In genomic region chrX:13689519-13690211, GRCh38 we compare ENCODE assay signal across 8 cellular contexts. TPM values are rescaled to one million over a fixed set of nuclear protein-coding genes. Genes with fewer than 3 reads are reported as not detected.
DNase-seq lines count a peak whose midpoint lies in the region; ATAC-seq, FAIRE-seq and TF ChIP-seq lines count a peak whose summit lies in the region.

No MANE protein-coding gene starts in this region.

- DNase-seq in GM12865 (ENCODE audit: low read depth), result no peak
- no peak for DNase-seq in GM12878 (ENCODE audit: low read depth, low spot score)
- DNase-seq in thoracic aorta (ENCODE audit: low spot score), result no peak
- DNase-seq in NCI-H2196 treated with DMSO at 0.1 percent for 48 hours (lab: John Stamatoyannopoulos, UW; ENCODE audit: unreplicated experiment), result no peak

- no peak for TF ChIP-seq POLR2A in GM12878 (IDR thresholded peaks at IDR 0.05; ENCODE audit: low read depth, low read length)

- H3K27ac ChIP-seq in KOPT-K1 (ENCODE audit: low read depth, low read length, poor library complexity, severe bottlenecking) (peak overlapping the region; percentile 67), GM12878 (ENCODE audit: control insufficient read depth, insufficient read depth) (peak overlapping the region; percentile 91), layer of hippocampus (ENCODE audit: low read depth, low read length) (peak overlapping the region; percentile 79), thoracic aorta (peak overlapping the region; percentile 92 to 94)

- peak overlapping the region; percentile 77; the same call in 1 of the 2 replicates for H2AFZ ChIP-seq in GM12878 (ENCODE audit: control insufficient read depth, low read depth, low read length)

- TF ChIP-seq CTCF in GM12865 (IDR thresholded peaks at IDR 0.05; ENCODE audit: insufficient read depth, low read depth, low read length, missing control alignments) (no peak), GM12878 (IDR thresholded peaks at IDR 0.05 in 2 of 3, conservative IDR thresholded peaks at IDR 0.05 in 1 of 3; ENCODE audit: control insufficient read depth in 2 of 3, extremely low read depth in 1 of 3, insufficient read depth in 1 of 3, low read depth in 3 of 3, low read length in 3 of 3) (no peak), thoracic aorta (IDR thresholded peaks at IDR 0.05) (no peak)

- POLR2A ChIA-PET in GM12878 (lab: Charles Lee), result interaction anchor here (0.6 to 10.2 kb wide), 9 partner anchors 8 to 619 kb away, joined by 3 to 130 read pairs (median 8); partner anchors contain the start of genes OFD1 and TRAPPC2

- RAD21 ChIA-PET in GM12878 (lab: Charles Lee; ENCODE audit: unreplicated experiment), result interaction anchor here (1.4 to 11.4 kb wide), 10 partner anchors 8 to 342 kb away, joined by 4 to 175 read pairs (median 30); partner anchors contain the start of genes OFD1 and TRAPPC2

- H3K36me3 ChIP-seq in KOPT-K1 (ENCODE audit: insufficient read depth, low read length), result no peaks in the 10 kb centered on the region
- H3K36me3 ChIP-seq in GM12878 (ENCODE audit: control insufficient read depth in 2 of 2, insufficient read depth in 2 of 2, low read length in 1 of 2), result no peaks in the 10 kb centered on the region
- H3K36me3 ChIP-seq in thoracic aorta, result no peaks in the 10 kb centered on the region

- H3K4me3 ChIP-seq in GM12865 (ENCODE audit: low read depth, low read length) (peak overlapping the region; percentile 87), GM12878 (peak overlapping the region; percentile 84), thoracic aorta (peak overlapping the region; percentile 86)

- intact Hi-C loops in GM12878 (cut with micrococcal nuclease; ENCODE audit: unreplicated experiment), result loop anchor here (2.0 to 10.0 kb wide), 3 partner anchors 45 to 735 kb away; partner anchors contain the start of genes OFD1 and TRAPPC2

- SMC1A ChIA-PET in GM12878 (lab: Charles Lee; ENCODE audit: uncharacterized antibody, unreplicated experiment), result interaction anchor here (0.9 to 13.8 kb wide), 10 partner anchors 8 to 342 kb away, joined by 5 to 198 read pairs (median 76); partner anchors contain the start of genes OFD1 and TRAPPC2

- H3K27me3 ChIP-seq in GM12878 (replicated peaks in 1 of 2; ENCODE audit: control insufficient read depth in 2 of 2, insufficient read depth in 2 of 2, low read length in 1 of 2) (no peaks in the 10 kb centered on the region), layer of hippocampus (ENCODE audit: control insufficient read depth, insufficient read depth, low read length) (no peaks in the 10 kb centered on the region), thoracic aorta (replicated peaks; ENCODE audit: insufficient read depth) (no peaks in the 10 kb centered on the region)

- FAIRE-seq in GM12878 (lab: Jason Lieb, UNC), result no peak

- peaks cover 59% of the 10 kb centered on the region for H3K79me2 ChIP-seq in GM12878 (ENCODE audit: control insufficient read depth, insufficient read depth, low read length)

- ATAC-seq in GM12878 (no peak), thoracic aorta (ENCODE audit: insufficient number of reproducible peaks, low FRiP score, low read depth) (peak; percentile 20), GM18909 (IDR thresholded peaks at IDR 0.05; ENCODE audit: poor library complexity, unreplicated experiment) (no peak), HG02870 (IDR thresholded peaks at IDR 0.05; ENCODE audit: unreplicated experiment) (no peak)

- TF ChIP-seq RAD21 in GM12878 (IDR thresholded peaks at IDR 0.05; ENCODE audit: insufficient read depth, low read depth, low read length), result no peak

- TSS peak; percentile 65 for BruUV-seq in GM12878 (replicated peaks; lab: Mats Ljungman, UMichigan)

- peak overlapping the region; percentile 93 for H3K9ac ChIP-seq in GM12878 (ENCODE audit: control insufficient read depth, insufficient read depth, low read length)

- 7% methylated on average over 26 of the region's 26 CpGs for WGBS in GM12878 (ENCODE audit: insufficient coverage, insufficient replicate concordance, low lambda C conversion rate, missing lambda C conversion rate)

- H3K9me3 ChIP-seq in KOPT-K1 (ENCODE audit: insufficient read depth, low read length, poor library complexity, severe bottlenecking) (no peaks in the 10 kb centered on the region), GM12878 (replicated peaks; ENCODE audit: control insufficient read depth, insufficient read depth, low read length) (no peaks in the 10 kb centered on the region; the same call in 2 of the 3 replicates), thoracic aorta (no peaks in the 10 kb centered on the region)

- H3K4me2 ChIP-seq in GM12878 (ENCODE audit: control insufficient read depth, insufficient read depth), result peak overlapping the region; percentile 75

- H3K4me1 ChIP-seq in GM12878 (ENCODE audit: control insufficient read depth, insufficient read depth, low read length) (peaks cover 16% of the 10 kb centered on the region), thoracic aorta (ENCODE audit: control insufficient read depth in 1 of 2, low read depth in 2 of 2) (peaks cover 20 to 29% of the 10 kb centered on the region in 2 donors)

- H4K20me1 ChIP-seq in GM12878 (ENCODE audit: control insufficient read depth, insufficient read depth), result 0 out of 2 replicates have a peak, but pooled peaks cover 2% of the 10 kb centered on the region

- in situ Hi-C loops in GM12878 (cut with MboI), result no loop called here

- CTCF ChIA-PET in GM12878 (lab: Yijun Ruan, JAX), result interaction anchor here (1.6 to 10.2 kb wide), 5 partner anchors 8 to 45 kb away, joined by 4 to 89 read pairs (median 16); partner anchors contain the start of genes OFD1 and TRAPPC2

- no peak for TF ChIP-seq EP300 in GM12878 (IDR thresholded peaks at IDR 0.05; ENCODE audit: borderline replicate concordance in 1 of 2, control insufficient read depth in 1 of 2, low read depth in 2 of 2, low read length in 2 of 2)

RNA-seq across cellular contexts. Expression of gene RAB9A, which starts 0.7 kb away (rescaled TPM):
- total RNA-seq in GM12878 (2013; cell fraction: nucleolus; rRNA removed), result 34.3 and 39.0 TPM in 2 replicates
- total RNA-seq in GM12878 (2014; rRNA removed) (42.1 and 54.1 TPM in 2 replicates), GM12878 (2014; rRNA removed; fragmentation: Illumina TruSeq; extraction: Trizol) (50.5 and 53.1 TPM in 2 replicates), GM12878 (2021) (43.2 and 44.2 TPM in 2 replicates), thoracic aorta (10 to 100 TPM; 20.0 to 21.7 TPM)
- polyA plus RNA-seq in GM12878 (2011; ENCODE audit: low read depth), result 21.1 TPM
- polyA plus RNA-seq in GM12878 (2011; rRNA removed) (142 and 180 TPM in 2 replicates), GM12878 (2014; fragmentation: Illumina TruSeq; extraction: Trizol) (47.0 and 68.3 TPM in 2 replicates), GM12878 (2014; fragmentation: Nextera tagmentation; extraction: Ambion mirVana) (10 to 100 TPM; 49.2 to 49.3 TPM), GM12878 (2014; rRNA removed) (52.4 and 64.6 TPM in 2 replicates), GM12878 (2016; fragmentation: Nextera tagmentation; extraction: Ambion mirVana) (10 to 100 TPM; 64.8 to 76.4 TPM)
- 58.5 and 62.9 TPM in 2 replicates for polyA plus RNA-seq in GM12878 (2011; cell fraction: cytosol; rRNA removed)
- polyA plus RNA-seq in GM12878 (2011; cell fraction: nucleus; rRNA removed), result 50.2 and 59.5 TPM in 2 replicates
- 31.9 and 49.2 TPM in 2 replicates for polyA plus RNA-seq in GM12878 (2012)
- polyA minus RNA-seq in GM12878 (2011; rRNA and poly(A)+ RNA removed), result 52.1 and 73.6 TPM in 2 replicates
- polyA minus RNA-seq in GM12878 (2011; cell fraction: cytosol; rRNA and poly(A)+ RNA removed), result 26.5 and 27.1 TPM in 2 replicates
- 14.7 and 17.5 TPM in 2 replicates for polyA minus RNA-seq in GM12878 (2011; cell fraction: nucleus; rRNA and poly(A)+ RNA removed)

RNA-seq across cellular contexts. Expression of gene TCEANC, which starts 36.7 kb away (rescaled TPM):
- total RNA-seq in GM12878 (2013; cell fraction: nucleolus; rRNA removed), result 7.1 and 8.4 TPM in 2 replicates
- total RNA-seq in GM12878 (2014; rRNA removed) (2.9 and 4.7 TPM in 2 replicates), GM12878 (2014; rRNA removed; fragmentation: Illumina TruSeq; extraction: Trizol) (3.7 and 3.8 TPM in 2 replicates), GM12878 (2021) (3.0 and 3.8 TPM in 2 replicates), thoracic aorta (1 to 10 TPM; 2.6 to 9.6 TPM)
- 1.1 TPM for polyA plus RNA-seq in GM12878 (2011; ENCODE audit: low read depth)
- polyA plus RNA-seq in GM12878 (2011; rRNA removed) (4.9 and 6.5 TPM in 2 replicates), GM12878 (2014; fragmentation: Illumina TruSeq; extraction: Trizol) (3.4 and 4.4 TPM in 2 replicates), GM12878 (2014; fragmentation: Nextera tagmentation; extraction: Ambion mirVana) (1 to 10 TPM; 1.5 to 4.0 TPM), GM12878 (2014; rRNA removed) (1.9 and 2.0 TPM in 2 replicates), GM12878 (2016; fragmentation: Nextera tagmentation; extraction: Ambion mirVana) (1 to 10 TPM; 1.1 to 2.7 TPM)
- 1.8 and 1.9 TPM in 2 replicates for polyA plus RNA-seq in GM12878 (2011; cell fraction: cytosol; rRNA removed)
- polyA plus RNA-seq in GM12878 (2011; cell fraction: nucleus; rRNA removed), result 4.4 TPM in 2 replicates
- 1.2 and 2.0 TPM in 2 replicates for polyA plus RNA-seq in GM12878 (2012)
- 5.3 and 5.7 TPM in 2 replicates for polyA minus RNA-seq in GM12878 (2011; rRNA and poly(A)+ RNA removed)
- polyA minus RNA-seq in GM12878 (2011; cell fraction: cytosol; rRNA and poly(A)+ RNA removed), result 2.8 and 5.3 TPM in 2 replicates
- polyA minus RNA-seq in GM12878 (2011; cell fraction: nucleus; rRNA and poly(A)+ RNA removed), result 5.6 and 8.3 TPM in 2 replicates

RNA-seq across cellular contexts. Expression of gene TRAPPC2, which starts 44.8 kb away (rescaled TPM):
- 27.6 and 32.3 TPM in 2 replicates for total RNA-seq in GM12878 (2013; cell fraction: nucleolus; rRNA removed)
- total RNA-seq in GM12878 (2014; rRNA removed) (21.0 and 30.0 TPM in 2 replicates), GM12878 (2014; rRNA removed; fragmentation: Illumina TruSeq; extraction: Trizol) (24.8 and 26.2 TPM in 2 replicates), GM12878 (2021) (17.5 and 17.8 TPM in 2 replicates), thoracic aorta (10 to 100 TPM; 15.0 to 24.2 TPM)
- polyA plus RNA-seq in GM12878 (2011; ENCODE audit: low read depth), result 23.8 TPM
- polyA plus RNA-seq in GM12878 (2011; rRNA removed) (28.4 and 30.7 TPM in 2 replicates), GM12878 (2014; fragmentation: Illumina TruSeq; extraction: Trizol) (14.6 and 23.0 TPM in 2 replicates), GM12878 (2014; fragmentation: Nextera tagmentation; extraction: Ambion mirVana) (10 to 100 TPM; 18.3 to 27.5 TPM), GM12878 (2014; rRNA removed) (12.4 and 14.8 TPM in 2 replicates), GM12878 (2016; fragmentation: Nextera tagmentation; extraction: Ambion mirVana) (10 to 100 TPM; 21.6 to 26.6 TPM)
- polyA plus RNA-seq in GM12878 (2011; cell fraction: cytosol; rRNA removed), result 13.5 and 19.6 TPM in 2 replicates
- 11.8 and 13.8 TPM in 2 replicates for polyA plus RNA-seq in GM12878 (2011; cell fraction: nucleus; rRNA removed)
- polyA plus RNA-seq in GM12878 (2012), result 14.5 and 17.8 TPM in 2 replicates
- polyA minus RNA-seq in GM12878 (2011; rRNA and poly(A)+ RNA removed), result 15.3 and 18.7 TPM in 2 replicates
- polyA minus RNA-seq in GM12878 (2011; cell fraction: cytosol; rRNA and poly(A)+ RNA removed), result 10.3 and 13.9 TPM in 2 replicates
- polyA minus RNA-seq in GM12878 (2011; cell fraction: nucleus; rRNA and poly(A)+ RNA removed), result 10.0 and 15.9 TPM in 2 replicates

RNA-seq across cellular contexts. Expression of gene OFD1, which starts 44.9 kb away (rescaled TPM):
- 173 and 178 TPM in 2 replicates for total RNA-seq in GM12878 (2013; cell fraction: nucleolus; rRNA removed)
- 22.4 and 27.7 TPM in 2 replicates for total RNA-seq in GM12878 (2014; rRNA removed)
- 39.5 and 43.7 TPM in 2 replicates for total RNA-seq in GM12878 (2014; rRNA removed; fragmentation: Illumina TruSeq; extraction: Trizol)
- total RNA-seq in GM12878 (2021), result 30.6 and 34.0 TPM in 2 replicates
- polyA plus RNA-seq in GM12878 (2011; ENCODE audit: low read depth), result 17.6 TPM
- 77.2 and 107 TPM in 2 replicates for polyA plus RNA-seq in GM12878 (2011; rRNA removed)
- 32.3 and 33.2 TPM in 2 replicates for polyA plus RNA-seq in GM12878 (2011; cell fraction: cytosol; rRNA removed)
- polyA plus RNA-seq in GM12878 (2011; cell fraction: nucleus; rRNA removed), result 186 and 224 TPM in 2 replicates
- polyA plus RNA-seq in GM12878 (2012), result 25.2 and 35.0 TPM in 2 replicates
- 33.3 and 43.7 TPM in 2 replicates for polyA plus RNA-seq in GM12878 (2014; fragmentation: Illumina TruSeq; extraction: Trizol)
- polyA plus RNA-seq in GM12878 (2014; fragmentation: Nextera tagmentation; extraction: Ambion mirVana), result 10 to 100 TPM; 43.0 to 64.5 TPM
- 23.6 and 23.7 TPM in 2 replicates for polyA plus RNA-seq in GM12878 (2014; rRNA removed)
- polyA plus RNA-seq in GM12878 (2016; fragmentation: Nextera tagmentation; extraction: Ambion mirVana), result 10 to 100 TPM; 32.6 to 34.2 TPM
- polyA minus RNA-seq in GM12878 (2011; rRNA and poly(A)+ RNA removed), result 38.1 and 44.5 TPM in 2 replicates
- 18.8 and 19.2 TPM in 2 replicates for polyA minus RNA-seq in GM12878 (2011; cell fraction: cytosol; rRNA and poly(A)+ RNA removed)
- 85.6 and 109 TPM in 2 replicates for polyA minus RNA-seq in GM12878 (2011; cell fraction: nucleus; rRNA and poly(A)+ RNA removed)
- 10 to 100 TPM; 15.3 to 19.0 TPM for total RNA-seq in thoracic aorta
